Comparison of ENCODE assay signal across 2 cellular contexts in genomic region chr17:40157972-40158371, GRCh38.
TF ChIP-seq lines count a peak whose summit lies in the region.

No MANE protein-coding gene starts in this region.

TF ChIP-seq in GM12891, 5 proteins besides CTCF, POLR2A, EP300 and RAD21:
- TF ChIP-seq PAX5 (IDR thresholded peaks at IDR 0.05; ENCODE audit: insufficient read depth, low read length, severe bottlenecking) (no peak), POLR2AphosphoS5 (IDR thresholded peaks at IDR 0.05; ENCODE audit: low read depth, low read length) (no peak), SPI1 (IDR thresholded peaks at IDR 0.05; ENCODE audit: low read depth, low read length) (peak; percentile 29; the same call in 1 of the 2 replicates), POU2F2 (IDR thresholded peaks at IDR 0.05; ENCODE audit: low read depth, low read length) (no peak)
TF ChIP-seq in GM12891: peak in this region for 1.

TF ChIP-seq in HepG2, 621 proteins besides CTCF, POLR2A, EP300 and RAD21:
- TF ChIP-seq DNMT1 (CRISPR knock-in tag; IDR thresholded peaks at IDR 0.05) (no peak), ZNF773 (CRISPR knock-in tag; IDR thresholded peaks at IDR 0.05; ENCODE audit: borderline replicate concordance) (no peak), ZNF382 (CRISPR knock-in tag; IDR thresholded peaks at IDR 0.05; ENCODE audit: borderline replicate concordance) (no peak), SKI (IDR thresholded peaks at IDR 0.05; ENCODE audit: partially characterized antibody) (no peak), SAP130 (CRISPR knock-in tag; IDR thresholded peaks at IDR 0.05; ENCODE audit: low read depth) (no peak), HDAC6 (IDR thresholded peaks at IDR 0.05; ENCODE audit: low read depth, low read length) (no peak), MAFK (conservative IDR thresholded peaks at IDR 0.05 in 1 of 2, IDR thresholded peaks at IDR 0.05 in 1 of 2; ENCODE audit: low read length in 2 of 2) (peak; percentile 94 to 96), SOX13 (IDR thresholded peaks at IDR 0.05) (no peak), SOX13 (CRISPR knock-in tag; conservative IDR thresholded peaks at IDR 0.05 in 1 of 2, IDR thresholded peaks at IDR 0.05 in 1 of 2) (no peak), MAFF (IDR thresholded peaks at IDR 0.05; ENCODE audit: low read depth, low read length) (peak; percentile 94), ZBTB20 (CRISPR knock-in tag; IDR thresholded peaks at IDR 0.05; ENCODE audit: borderline replicate concordance, low read depth) (no peak)
- TF ChIP-seq, protein P1, sequence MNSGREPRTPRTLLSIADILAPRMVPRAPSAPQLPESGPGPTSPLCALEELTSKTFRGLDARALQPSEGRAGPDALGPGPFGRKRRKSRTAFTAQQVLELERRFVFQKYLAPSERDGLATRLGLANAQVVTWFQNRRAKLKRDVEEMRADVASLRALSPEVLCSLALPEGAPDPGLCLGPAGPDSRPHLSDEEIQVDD (CRISPR knock-in tag; IDR thresholded peaks at IDR 0.05; ENCODE audit: borderline replicate concordance): no peak
- TF ChIP-seq, protein P2, sequence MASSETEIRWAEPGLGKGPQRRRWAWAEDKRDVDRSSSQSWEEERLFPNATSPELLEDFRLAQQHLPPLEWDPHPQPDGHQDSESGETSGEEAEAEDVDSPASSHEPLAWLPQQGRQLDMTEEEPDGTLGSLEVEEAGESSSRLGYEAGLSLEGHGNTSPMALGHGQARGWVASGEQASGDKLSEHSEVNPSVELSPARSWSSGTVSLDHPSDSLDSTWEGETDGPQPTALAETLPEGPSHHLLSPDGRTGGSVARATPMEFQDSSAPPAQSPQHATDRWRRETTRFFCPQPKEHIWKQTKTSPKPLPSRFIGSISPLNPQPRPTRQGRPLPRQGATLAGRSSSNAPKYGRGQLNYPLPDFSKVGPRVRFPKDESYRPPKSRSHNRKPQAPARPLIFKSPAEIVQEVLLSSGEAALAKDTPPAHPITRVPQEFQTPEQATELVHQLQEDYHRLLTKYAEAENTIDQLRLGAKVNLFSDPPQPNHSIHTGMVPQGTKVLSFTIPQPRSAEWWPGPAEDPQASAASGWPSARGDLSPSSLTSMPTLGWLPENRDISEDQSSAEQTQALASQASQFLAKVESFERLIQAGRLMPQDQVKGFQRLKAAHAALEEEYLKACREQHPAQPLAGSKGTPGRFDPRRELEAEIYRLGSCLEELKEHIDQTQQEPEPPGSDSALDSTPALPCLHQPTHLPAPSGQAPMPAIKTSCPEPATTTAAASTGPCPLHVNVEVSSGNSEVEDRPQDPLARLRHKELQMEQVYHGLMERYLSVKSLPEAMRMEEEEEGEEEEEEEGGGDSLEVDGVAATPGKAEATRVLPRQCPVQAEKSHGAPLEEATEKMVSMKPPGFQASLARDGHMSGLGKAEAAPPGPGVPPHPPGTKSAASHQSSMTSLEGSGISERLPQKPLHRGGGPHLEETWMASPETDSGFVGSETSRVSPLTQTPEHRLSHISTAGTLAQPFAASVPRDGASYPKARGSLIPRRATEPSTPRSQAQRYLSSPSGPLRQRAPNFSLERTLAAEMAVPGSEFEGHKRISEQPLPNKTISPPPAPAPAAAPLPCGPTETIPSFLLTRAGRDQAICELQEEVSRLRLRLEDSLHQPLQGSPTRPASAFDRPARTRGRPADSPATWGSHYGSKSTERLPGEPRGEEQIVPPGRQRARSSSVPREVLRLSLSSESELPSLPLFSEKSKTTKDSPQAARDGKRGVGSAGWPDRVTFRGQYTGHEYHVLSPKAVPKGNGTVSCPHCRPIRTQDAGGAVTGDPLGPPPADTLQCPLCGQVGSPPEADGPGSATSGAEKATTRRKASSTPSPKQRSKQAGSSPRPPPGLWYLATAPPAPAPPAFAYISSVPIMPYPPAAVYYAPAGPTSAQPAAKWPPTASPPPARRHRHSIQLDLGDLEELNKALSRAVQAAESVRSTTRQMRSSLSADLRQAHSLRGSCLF (CRISPR knock-in tag; IDR thresholded peaks at IDR 0.05; ENCODE audit: borderline replicate concordance): no peak
